8 cellular contexts compared by ENCODE assay signal in the genomic region with DNA sequence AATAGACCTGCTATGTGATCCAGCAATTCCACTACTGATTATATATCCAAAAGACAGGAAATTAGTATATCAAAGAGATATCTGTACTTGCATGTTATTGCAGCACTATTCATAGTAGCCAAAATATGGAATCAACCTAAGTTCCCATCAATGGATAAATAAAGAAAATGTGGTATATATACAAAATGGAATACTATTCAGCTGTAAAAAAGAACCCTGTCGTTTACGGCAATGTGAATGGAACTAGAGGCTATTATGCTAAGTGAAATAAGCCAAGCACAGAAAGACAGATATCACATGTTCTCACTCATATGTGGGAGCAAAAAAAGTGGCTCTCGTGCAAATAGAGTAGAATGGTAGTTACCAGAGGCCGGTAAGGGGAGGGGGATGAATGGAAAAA.
"Had no signal": no experiment of that assay in that cellular context is flagged by ENCODE, and none has a peak within 500 bp of the region (broad histone marks: within the 10 kb centered on the region; RNA-seq: fewer than 3 reads in every experiment).

No MANE protein-coding gene starts in this region.

- FAIRE-seq: G401.6, GM12878, GM12891, GM12892, GM18507, GM19239 had no signal

- DNase-seq: GDM1, GF-D8 had no signal

- H3K4me3 ChIP-seq: GM12878 had no signal

- ATAC-seq: GM12878 had no signal
